13 cellular contexts compared by ENCODE assay signal in genomic region chr22:46584081-46584903, GRCh38. TPM values are rescaled to one million over a fixed set of nuclear protein-coding genes. Genes with fewer than 3 reads are reported as not detected.
DNase-seq lines count a peak whose midpoint lies in the region; ATAC-seq and TF ChIP-seq lines count a peak whose summit lies in the region.
"Had no signal": no experiment of that assay in that cellular context is flagged by ENCODE, and none has a peak within 500 bp of the region (broad histone marks: within the 10 kb centered on the region; RNA-seq: fewer than 3 reads in every experiment).

No MANE protein-coding gene starts in this region.

- H3K27me3 ChIP-seq in A673 (replicated peaks; ENCODE audit: insufficient read depth, low read depth, low read length, poor library complexity) (no peaks in the 10 kb centered on the region), left lung (no peaks in the 10 kb centered on the region)

- no peaks in the 10 kb centered on the region for H3K27me3 Mint-ChIP-seq in chondrocyte (ENCODE audit: low read depth)
- H3K27me3 Mint-ChIP-seq: T-cell had no signal

- H3K36me3 Mint-ChIP-seq in chondrocyte (ENCODE audit: low read depth) = no peaks in the 10 kb centered on the region
- H3K36me3 Mint-ChIP-seq: T-cell had no signal

- peak overlapping the region; percentile 38 for H3K4me3 Mint-ChIP-seq in chondrocyte (ENCODE audit: unreplicated experiment)
- H3K4me3 Mint-ChIP-seq: T-cell had no signal

- intact Hi-C loops in A673 (cut with micrococcal nuclease; ENCODE audit: unreplicated experiment) = no loop called here
- intact Hi-C loops in left lung (cut with DNase I) = no loop called here

- no peaks in the 10 kb centered on the region for H3K36me3 ChIP-seq in A673 (ENCODE audit: insufficient read depth, low read length, poor library complexity, severe bottlenecking)
- H3K36me3 ChIP-seq in HEK293 (ENCODE audit: control insufficient read depth in 2 of 2, insufficient read depth in 1 of 2, low read length in 2 of 2) = no peaks in the 10 kb centered on the region
- H3K36me3 ChIP-seq in left lung = no peaks in the 10 kb centered on the region

- ATAC-seq in left lung = no peak
- ATAC-seq: T-cell had no signal

- DNase-seq in A673 (ENCODE audit: low spot score) (peak; percentile 80), chondrocyte (ENCODE audit: low spot score) (peak; percentile 79), left lung (peak; percentile 25 to 66), middle frontal gyrus (ENCODE audit: extremely low spot score, low spot score) (no peak), DMS79 (lab: John Stamatoyannopoulos, UW) (no peak), NCI-H1694 treated with DMSO at 0.1 percent for 48 hours (lab: John Stamatoyannopoulos, UW) (no peak), NOMO-1 treated with DMSO at 0.1 percent for 48 hours (lab: John Stamatoyannopoulos, UW; ENCODE audit: unreplicated experiment) (no peak)
- DNase-seq: GM23248; occipital lobe; stimulated activated CD4-positive, alpha-beta T cell treated with anti-CD3 and anti-CD28 coated beads, Interleukin-4, amount 100 ng/mL, for 24 hours; T-cell had no signal

- H3K4me1 ChIP-seq in A673 (ENCODE audit: insufficient read depth, low read length, poor library complexity, severe bottlenecking) (peaks cover 47% of the 10 kb centered on the region), HEK293 (ENCODE audit: control insufficient read depth, insufficient read depth, low read length) (peaks cover 14% of the 10 kb centered on the region), left lung (peaks cover 22 to 63% of the 10 kb centered on the region in 2 donors)

- H3K27ac ChIP-seq in A673 (ENCODE audit: low read depth, low read length, poor library complexity, severe bottlenecking) = no peak overlapping the region
- no peak overlapping the region; the same call in 1 of the 2 replicates for H3K27ac ChIP-seq in HEK293 (ENCODE audit: extremely low read depth, low read depth, low read length)
- H3K27ac ChIP-seq in left lung = no peak overlapping the region
- H3K27ac ChIP-seq: C4-2B, GM23248 had no signal

- H3K27ac Mint-ChIP-seq in chondrocyte (ENCODE audit: unreplicated experiment) = peak overlapping the region; percentile 47
- H3K27ac Mint-ChIP-seq: T-cell had no signal

- CTCF ChIA-PET in A673 (lab: Charles Lee) (no interaction called here), HEK293 (lab: Yijun Ruan, JAX) (no interaction called here)

- TF ChIP-seq CTCF in A673 (conservative IDR thresholded peaks at IDR 0.05; ENCODE audit: low read depth, low read length) (no peak), HEK293 (tag by site-specific recombination; IDR thresholded peaks at IDR 0.05) (no peak), chondrocyte (IDR thresholded peaks at IDR 0.05) (no peak), left lung (IDR thresholded peaks at IDR 0.05) (no peak)

- no peaks in the 10 kb centered on the region for H3K9me3 Mint-ChIP-seq in chondrocyte (ENCODE audit: low read depth)
- H3K9me3 Mint-ChIP-seq: T-cell had no signal

- peak overlapping the region; percentile 20 for H3K4me3 ChIP-seq in A673 (ENCODE audit: low read depth, low read length, poor library complexity, severe bottlenecking)
- no peak overlapping the region for H3K4me3 ChIP-seq in HEK293 (ENCODE audit: low read depth, low read length)
- H3K4me3 ChIP-seq in left lung = no peak overlapping the region
- H3K4me3 ChIP-seq: GM23248 had no signal

- POLR2A ChIA-PET in A673 (lab: Charles Lee; ENCODE audit: low non-redundant PET) = no interaction called here
- POLR2A ChIA-PET in HEK293 (lab: Yijun Ruan, JAX) = no interaction called here

- no peaks in the 10 kb centered on the region for H3K9me3 ChIP-seq in A673 (ENCODE audit: low read depth, low read length, poor library complexity, severe bottlenecking)
- no peaks in the 10 kb centered on the region for H3K9me3 ChIP-seq in HEK293 (ENCODE audit: control insufficient read depth, insufficient read depth, low read depth, low read length)
- H3K9me3 ChIP-seq in left lung = no peaks in the 10 kb centered on the region

- H3K4me1 Mint-ChIP-seq in chondrocyte (ENCODE audit: low read depth) = peaks cover 33% of the 10 kb centered on the region

- no TSS peak for BruUV-seq in A673 (replicated peaks; lab: Mats Ljungman, UMichigan)

TF ChIP-seq in HEK293, 187 proteins besides CTCF, POLR2A, EP300 and RAD21 (continues in another document):
- TF ChIP-seq ZEB2 (tag by site-specific recombination; IDR thresholded peaks at IDR 0.05) (peak; percentile 60; the same call in 1 of the 2 replicates), WT1 (tag by site-specific recombination; IDR thresholded peaks at IDR 0.05) (peak; percentile 89), REPIN1 (tag by site-specific recombination; IDR thresholded peaks at IDR 0.05; ENCODE audit: low read depth) (no peak), PRDM10 (tag by site-specific recombination; IDR thresholded peaks at IDR 0.05) (peak; percentile 29; the same call in 1 of the 2 replicates), OSR2 (tag by site-specific recombination; IDR thresholded peaks at IDR 0.05) (peak; percentile 95), ZNF366 (tag by site-specific recombination; conservative IDR thresholded peaks at IDR 0.05) (peak; percentile 51), ZNF548 (tag by site-specific recombination; IDR thresholded peaks at IDR 0.05) (no peak), ZBTB48 (tag by site-specific recombination; IDR thresholded peaks at IDR 0.05) (peak; percentile 91), ZNF560 (tag by site-specific recombination; IDR thresholded peaks at IDR 0.05; ENCODE audit: borderline replicate concordance) (no peak), ZNF623 (tag by site-specific recombination; IDR thresholded peaks at IDR 0.05) (no peak), ZNF335 (tag by site-specific recombination; conservative IDR thresholded peaks at IDR 0.05) (no peak), ZNF24 (tag by site-specific recombination; IDR thresholded peaks at IDR 0.05) (peak; percentile 52; the same call in 1 of the 2 replicates), GLIS2 (tag by site-specific recombination; IDR thresholded peaks at IDR 0.05) (peak; percentile 75), ZNF658 (tag by site-specific recombination; IDR thresholded peaks at IDR 0.05) (no peak), ZBTB8A (tag by site-specific recombination; IDR thresholded peaks at IDR 0.05) (peak; percentile 80), ZIC2 (tag by site-specific recombination; IDR thresholded peaks at IDR 0.05) (peak; percentile 100)
- TF ChIP-seq, protein P1, sequence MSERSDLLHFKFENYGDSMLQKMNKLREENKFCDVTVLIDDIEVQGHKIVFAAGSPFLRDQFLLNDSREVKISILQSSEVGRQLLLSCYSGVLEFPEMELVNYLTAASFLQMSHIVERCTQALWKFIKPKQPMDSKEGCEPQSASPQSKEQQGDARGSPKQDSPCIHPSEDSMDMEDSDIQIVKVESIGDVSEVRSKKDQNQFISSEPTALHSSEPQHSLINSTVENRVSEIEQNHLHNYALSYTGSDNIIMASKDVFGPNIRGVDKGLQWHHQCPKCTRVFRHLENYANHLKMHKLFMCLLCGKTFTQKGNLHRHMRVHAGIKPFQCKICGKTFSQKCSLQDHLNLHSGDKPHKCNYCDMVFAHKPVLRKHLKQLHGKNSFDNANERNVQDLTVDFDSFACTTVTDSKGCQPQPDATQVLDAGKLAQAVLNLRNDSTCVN (tag by site-specific recombination; optimal IDR thresholded peaks at IDR 0.05) = peak; percentile 26
- TF ChIP-seq, protein P2, sequence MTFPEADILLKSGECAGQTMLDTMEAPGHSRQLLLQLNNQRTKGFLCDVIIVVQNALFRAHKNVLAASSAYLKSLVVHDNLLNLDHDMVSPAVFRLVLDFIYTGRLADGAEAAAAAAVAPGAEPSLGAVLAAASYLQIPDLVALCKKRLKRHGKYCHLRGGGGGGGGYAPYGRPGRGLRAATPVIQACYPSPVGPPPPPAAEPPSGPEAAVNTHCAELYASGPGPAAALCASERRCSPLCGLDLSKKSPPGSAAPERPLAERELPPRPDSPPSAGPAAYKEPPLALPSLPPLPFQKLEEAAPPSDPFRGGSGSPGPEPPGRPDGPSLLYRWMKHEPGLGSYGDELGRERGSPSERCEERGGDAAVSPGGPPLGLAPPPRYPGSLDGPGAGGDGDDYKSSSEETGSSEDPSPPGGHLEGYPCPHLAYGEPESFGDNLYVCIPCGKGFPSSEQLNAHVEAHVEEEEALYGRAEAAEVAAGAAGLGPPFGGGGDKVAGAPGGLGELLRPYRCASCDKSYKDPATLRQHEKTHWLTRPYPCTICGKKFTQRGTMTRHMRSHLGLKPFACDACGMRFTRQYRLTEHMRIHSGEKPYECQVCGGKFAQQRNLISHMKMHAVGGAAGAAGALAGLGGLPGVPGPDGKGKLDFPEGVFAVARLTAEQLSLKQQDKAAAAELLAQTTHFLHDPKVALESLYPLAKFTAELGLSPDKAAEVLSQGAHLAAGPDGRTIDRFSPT (tag by site-specific recombination; IDR thresholded peaks at IDR 0.05) = peak; percentile 67; the same call in 1 of the 2 replicates

RNA-seq across cellular contexts. Expression of gene GRAMD4, which starts 35.9 kb away (rescaled TPM):
- total RNA-seq in A673 (2021) = 18.4 and 21.3 TPM in 2 replicates
- total RNA-seq in chondrocyte = 23.8 to 44.8 TPM (median 31.7 TPM) in 3 replicates
- 10 to 100 TPM; 61.8 to 78.2 TPM for total RNA-seq in left lung

RNA-seq across cellular contexts. Expression of gene CELSR1, which starts 46.9 kb away (rescaled TPM):
- total RNA-seq in A673 (2021) (2.3 and 3.5 TPM in 2 replicates), chondrocyte (27.9 to 42.7 TPM (median 29.8 TPM) in 3 replicates), left lung (10 to 100 TPM; 36.3 to 59.8 TPM)

Comparison
In these comparisons a context has a peak if more than half of its experiments do, and no peak if none do; other contexts are left out.
1. DNase-seq: peak in A673 (single experiment), chondrocyte (single experiment) and left lung (2 of 2); none in middle frontal gyrus (single experiment), DMS79 (single experiment), NCI-H1694 treated with DMSO at 0.1 percent for 48 hours (single experiment) and NOMO-1 treated with DMSO at 0.1 percent for 48 hours (single experiment).